Comparison of ENCODE assay signal across 11 cellular contexts in genomic region chr7:44632196-44632595, GRCh38. TPM values are rescaled to one million over a fixed set of nuclear protein-coding genes. Genes with fewer than 3 reads are reported as not detected.
A peak's percentile ranks its signal among the peaks of the same experiment; 100 is the strongest.
DNase-seq lines count a peak whose midpoint lies in the region; ATAC-seq and TF ChIP-seq lines count a peak whose summit lies in the region.
"Had no signal": no experiment of that assay in that cellular context is flagged by ENCODE, and none has a peak within 500 bp of the region (broad histone marks: within the 10 kb centered on the region; RNA-seq: fewer than 3 reads in every experiment).

No MANE protein-coding gene starts in this region.

- H3K27ac Mint-ChIP-seq in GM23338, result peak overlapping the region; percentile 16; the same call in 1 of the 2 replicates
- H3K27ac Mint-ChIP-seq in effector memory CD8-positive, alpha-beta T cell, result peak overlapping the region; percentile 95 to 99

- peaks cover 7% of the 10 kb centered on the region for H3K27me3 Mint-ChIP-seq in GM23338 (ENCODE audit: insufficient read depth, low read depth, poor library complexity)
- no peaks in the 10 kb centered on the region for H3K27me3 Mint-ChIP-seq in effector memory CD8-positive, alpha-beta T cell

- H3K36me3 Mint-ChIP-seq in GM23338 (ENCODE audit: low read depth), result peaks cover 6% of the 10 kb centered on the region
- H3K36me3 Mint-ChIP-seq in effector memory CD8-positive, alpha-beta T cell (ENCODE audit: insufficient read depth), result peaks cover 68% of the 10 kb centered on the region

- no peaks in the 10 kb centered on the region for H3F3A ChIP-seq in GM23338 (replicated peaks; ENCODE audit: low read depth)

- no peak overlapping the region; the same call in 1 of the 2 replicates for H3K4me2 ChIP-seq in GM23338

- TF ChIP-seq CTCF in GM23338 (conservative IDR thresholded peaks at IDR 0.05; ENCODE audit: low read depth in 2 of 2), result no peak

- peaks cover 29% of the 10 kb centered on the region for H3K4me1 ChIP-seq in GM23338 (ENCODE audit: insufficient read depth)
- peaks cover 63 to 82% (median 66%) of the 10 kb centered on the region in 3 donors for H3K4me1 ChIP-seq in skeletal muscle tissue (ENCODE audit: control insufficient read depth in 3 of 3, insufficient read depth in 3 of 3, low read length in 3 of 3)

- peak; percentile 32 for ATAC-seq in GM23338
- ATAC-seq in effector memory CD8-positive, alpha-beta T cell (replicated peaks), result no peak
- no peak for ATAC-seq in HG02938 (IDR thresholded peaks at IDR 0.05; ENCODE audit: unreplicated experiment)

- H3K27ac ChIP-seq in GM23338 (ENCODE audit: low read depth) (0 out of 2 replicates have a peak overlapping the region, but pooled peaks have one; percentile 78), skeletal muscle tissue (ENCODE audit: low read depth, low read length) (peak overlapping the region; percentile 61)

- in situ Hi-C loops in ACHN (cut with HindIII; ENCODE audit: low pct_ligation_motif_present, low pct_unique_long_range_greater_than_20kb, low sequenced_read_pairs), result no loop called here

- H3K4me1 Mint-ChIP-seq in GM23338, result peaks cover 44% of the 10 kb centered on the region
- H3K4me1 Mint-ChIP-seq in effector memory CD8-positive, alpha-beta T cell (ENCODE audit: low read depth in 2 of 2), result peaks cover 70 to 76% of the 10 kb centered on the region in 2 donors

- peaks cover 16% of the 10 kb centered on the region for H3K79me2 ChIP-seq in GM23338 (replicated peaks; ENCODE audit: insufficient read depth)

- no peak overlapping the region for H3K4me3 Mint-ChIP-seq in GM23338
- H3K4me3 Mint-ChIP-seq in effector memory CD8-positive, alpha-beta T cell, result peak overlapping the region; percentile 74 to 75

- no peaks in the 10 kb centered on the region for H3K9me3 ChIP-seq in skeletal muscle tissue (ENCODE audit: control insufficient read depth in 3 of 3, low read length in 3 of 3)

- H3K27me3 ChIP-seq in GM23338 (ENCODE audit: insufficient read depth) (no peaks in the 10 kb centered on the region), skeletal muscle tissue (ENCODE audit: control insufficient read depth in 3 of 3, insufficient read depth in 3 of 3, low read length in 3 of 3) (no peaks in the 10 kb centered on the region)

- peak overlapping the region in 1 of 3 donors; percentile 6 for H3K9ac ChIP-seq in skeletal muscle tissue (ENCODE audit: low read depth in 1 of 3, low read length in 3 of 3)

- H3K9me2 ChIP-seq in GM23338 (ENCODE audit: insufficient read depth), result no peaks in the 10 kb centered on the region

- no peaks in the 10 kb centered on the region for H3K9me3 Mint-ChIP-seq in GM23338
- no peaks in the 10 kb centered on the region for H3K9me3 Mint-ChIP-seq in effector memory CD8-positive, alpha-beta T cell

- H2AFZ ChIP-seq in GM23338, result no peak overlapping the region

- DNase-seq in GM23338 (ENCODE audit: low spot score), result no peak
- DNase-seq in RPMI8226, result peak; percentile 64
- no peak for DNase-seq in effector memory CD8-positive, alpha-beta T cell
- no peak for DNase-seq in NOMO-1 (lab: John Stamatoyannopoulos, UW; ENCODE audit: unreplicated experiment in 2 of 2)
- DNase-seq in NCI-H2081 (lab: John Stamatoyannopoulos, UW), result no peak
- DNase-seq in ACHN, result no peak
- DNase-seq: DMS79 treated with DMSO at 0.1 percent for 48 hours, NCI-H1105, NCI-H82 had no signal

- no peaks in the 10 kb centered on the region; the same call in 1 of the 2 replicates for H3K36me3 ChIP-seq in GM23338 (ENCODE audit: insufficient read depth)
- peaks cover 0 to 9% (median 3%) of the 10 kb centered on the region in 3 donors for H3K36me3 ChIP-seq in skeletal muscle tissue (ENCODE audit: control insufficient read depth in 3 of 3, insufficient read depth in 3 of 3, low read length in 3 of 3)

- peaks cover 10% of the 10 kb centered on the region for H4K20me1 ChIP-seq in GM23338 (replicated peaks; ENCODE audit: insufficient read depth)

- H3K4me3 ChIP-seq in GM23338, result no peak overlapping the region
- H3K4me3 ChIP-seq in skeletal muscle tissue (ENCODE audit: low read length in 3 of 3), result peak overlapping the region in 1 of 3 donors; percentile 14

TF ChIP-seq in GM23338, 12 proteins besides CTCF, POLR2A, EP300 and RAD21 (continues in another document):
- TF ChIP-seq ZNF331 (CRISPR knock-in tag; IDR thresholded peaks at IDR 0.05; ENCODE audit: low read depth), result no peak
- no peak for TF ChIP-seq NANOG (IDR thresholded peaks at IDR 0.05; ENCODE audit: borderline replicate concordance)
- no peak for TF ChIP-seq EZH2phosphoT487 (IDR thresholded peaks at IDR 0.05; ENCODE audit: unreplicated experiment)
- no peak for TF ChIP-seq POLR2AphosphoS5 (IDR thresholded peaks at IDR 0.05; ENCODE audit: low read depth)
- no peak for TF ChIP-seq ZNF462 (CRISPR knock-in tag; IDR thresholded peaks at IDR 0.05)

RNA-seq across cellular contexts. Expression of gene OGDH, which starts 25.8 kb away (rescaled TPM):
- total RNA-seq in GM23338 (2014; rRNA removed; shearing (Covaris generic)), result 74.8 and 76.9 TPM in 2 replicates
- polyA plus RNA-seq in GM23338 (2016; fragmentation: Nextera tagmentation; extraction: Ambion mirVana), result 13.5 and 16.5 TPM in 2 replicates
- total RNA-seq in skeletal muscle tissue, result 70.5 TPM

RNA-seq across cellular contexts. Expression of gene TMED4, which starts 50.2 kb away (rescaled TPM):
- 75.1 and 98.5 TPM in 2 replicates for total RNA-seq in GM23338 (2014; rRNA removed; shearing (Covaris generic))
- 41.8 and 43.5 TPM in 2 replicates for polyA plus RNA-seq in GM23338 (2016; fragmentation: Nextera tagmentation; extraction: Ambion mirVana)
- total RNA-seq in skeletal muscle tissue, result 107 TPM

RNA-seq across cellular contexts. Expression of gene DDX56, which starts 58.5 kb away (rescaled TPM):
- 70.5 and 72.3 TPM in 2 replicates for total RNA-seq in GM23338 (2014; rRNA removed; shearing (Covaris generic))
- polyA plus RNA-seq in GM23338 (2016; fragmentation: Nextera tagmentation; extraction: Ambion mirVana), result 43.9 and 44.1 TPM in 2 replicates
- total RNA-seq in skeletal muscle tissue, result 49.1 TPM
